In genomic region chr15:87713405-87713995, GRCh38 we compare ENCODE assay signal across 29 cellular contexts.
"Had no signal": no experiment of that assay in that cellular context is flagged by ENCODE, and none has a peak within 500 bp of the region (broad histone marks: within the 10 kb centered on the region; RNA-seq: fewer than 3 reads in every experiment).

No MANE protein-coding gene starts in this region.

- H3K27ac Mint-ChIP-seq: activated CD4-positive, alpha-beta T cell treated with anti-CD3 and anti-CD28 coated beads for 36 hours; activated CD8-positive, alpha-beta T cell treated with anti-CD3 and anti-CD28 coated beads, Interleukin-2, amount 10 ng/mL, durations not matched to agents 7 days and 5 days; activated naive CD4-positive, alpha-beta T cell treated with anti-CD3 and anti-CD28 coated beads for 36 hours; activated naive CD8-positive, alpha-beta T cell treated with anti-CD3 and anti-CD28 coated beads, Interleukin-2, amount 10 ng/mL, durations not matched to agents 7 days and 5 days; immature natural killer cell; stimulated activated memory B cell treated with anti-CD40 and anti-IgM and Interleukin-4, amounts not matched to agents 10 μg/mL and 1 μg/mL and 100 μg/mL, for 72 hours; T-helper 2 cell treated with Interferon-gamma antibody and Interleukin-4, amounts not matched to agents 5 μg/mL and 100 μg/mL, for 36 hours had no signal

- H3K4me1 Mint-ChIP-seq: activated CD4-positive, alpha-beta T cell treated with anti-CD3 and anti-CD28 coated beads for 36 hours; activated naive CD8-positive, alpha-beta T cell treated with anti-CD3 and anti-CD28 coated beads, Interleukin-2, amount 10 ng/mL, durations not matched to agents 7 days and 5 days; immature natural killer cell; stimulated activated memory B cell treated with anti-CD40 and anti-IgM and Interleukin-4, amounts not matched to agents 10 μg/mL and 1 μg/mL and 100 μg/mL, for 72 hours had no signal

- H3K9me3 ChIP-seq: gastrocnemius medialis, neutrophil, sigmoid colon, suprapubic skin, tibial artery had no signal

- H3K27ac ChIP-seq: brain microvascular endothelial cell, gastrocnemius medialis, neutrophil, sigmoid colon, suprapubic skin, tibial artery had no signal

- H3K4me3 ChIP-seq: gastrocnemius medialis, lung, sigmoid colon, suprapubic skin, tibial artery had no signal

- ATAC-seq: activated CD4-positive, alpha-beta T cell treated with anti-CD3 and anti-CD28 coated beads for 36 hours; activated CD8-positive, alpha-beta T cell treated with anti-CD3 and anti-CD28 coated beads, Interleukin-2, amount 10 ng/mL, durations not matched to agents 7 days and 5 days; esophagus mucosa; gastrocnemius medialis; left lobe of liver; stimulated activated memory B cell treated with anti-CD40 and anti-IgM and Interleukin-4, amounts not matched to agents 10 μg/mL and 1 μg/mL and 100 μg/mL, for 72 hours had no signal

- H3K4me3 Mint-ChIP-seq: activated CD4-positive, alpha-beta T cell treated with anti-CD3 and anti-CD28 coated beads for 36 hours; activated CD8-positive, alpha-beta T cell treated with anti-CD3 and anti-CD28 coated beads, Interleukin-2, amount 10 ng/mL, durations not matched to agents 7 days and 5 days; activated naive CD4-positive, alpha-beta T cell treated with anti-CD3 and anti-CD28 coated beads for 36 hours; activated naive CD8-positive, alpha-beta T cell treated with anti-CD3 and anti-CD28 coated beads, Interleukin-2, amount 10 ng/mL, durations not matched to agents 7 days and 5 days; immature natural killer cell; nephron; stimulated activated memory B cell treated with anti-CD40 and anti-IgM and Interleukin-4, amounts not matched to agents 10 μg/mL and 1 μg/mL and 100 μg/mL, for 72 hours; T-helper 2 cell treated with Interferon-gamma antibody and Interleukin-4, amounts not matched to agents 5 μg/mL and 100 μg/mL, for 36 hours had no signal

- H3K27me3 ChIP-seq: brain microvascular endothelial cell, gastrocnemius medialis, neutrophil, sigmoid colon, suprapubic skin, tibial artery had no signal

- H3K36me3 ChIP-seq: brain microvascular endothelial cell, gastrocnemius medialis, neutrophil, sigmoid colon, suprapubic skin, tibial artery had no signal

- FAIRE-seq: astrocyte, endothelial cell of umbilical vein, small intestine had no signal

- H3K4me1 ChIP-seq: gastrocnemius medialis, suprapubic skin, tibial artery had no signal

- H3K9me3 Mint-ChIP-seq: activated naive CD4-positive, alpha-beta T cell treated with anti-CD3 and anti-CD28 coated beads for 36 hours; nephron; stimulated activated memory B cell treated with anti-CD40 and anti-IgM and Interleukin-4, amounts not matched to agents 10 μg/mL and 1 μg/mL and 100 μg/mL, for 72 hours; T-helper 2 cell treated with Interferon-gamma antibody and Interleukin-4, amounts not matched to agents 5 μg/mL and 100 μg/mL, for 36 hours had no signal

- DNase-seq: activated CD4-positive, alpha-beta T cell treated with anti-CD3 and anti-CD28 coated beads for 36 hours; activated CD4-positive, CD25-positive, alpha-beta regulatory T cell; activated CD8-positive, alpha-beta T cell treated with anti-CD3 and anti-CD28 coated beads, Interleukin-2, amount 10 ng/mL, durations not matched to agents 7 days and 5 days; activated effector memory CD4-positive, alpha-beta T cell treated with anti-CD3 and anti-CD28 coated beads, Interleukin-2, amount 50 U/mL, for 16 hours; activated naive CD4-positive, alpha-beta T cell treated with anti-CD3 and anti-CD28 coated beads for 36 hours; activated naive CD8-positive, alpha-beta T cell treated with anti-CD3 and anti-CD28 coated beads, Interleukin-2, amount 10 ng/mL, durations not matched to agents 7 days and 5 days; amniotic stem cell; brain microvascular endothelial cell; gastrocnemius medialis; glutamatergic neuron; hippocampal formation; immature natural killer cell; sigmoid colon; small intestine; stimulated activated CD4-positive, alpha-beta T cell treated with anti-CD3 and anti-CD28 coated beads, Interleukin-1b, Interleukin-23, amount 100 ng/mL, for 48 hours; stimulated activated CD4-positive, alpha-beta T cell treated with anti-CD3 and anti-CD28 coated beads, Interleukin-4, amount 100 ng/mL, for 4 hours; stimulated activated CD8-positive, alpha-beta memory T cell treated with anti-CD3 and anti-CD28 coated beads, Interleukin-4, amount 100 ng/mL, for 48 hours; T-helper 1 cell; tibial artery had no signal
